1 cellular context compared by ENCODE assay signal in the genomic region with DNA sequence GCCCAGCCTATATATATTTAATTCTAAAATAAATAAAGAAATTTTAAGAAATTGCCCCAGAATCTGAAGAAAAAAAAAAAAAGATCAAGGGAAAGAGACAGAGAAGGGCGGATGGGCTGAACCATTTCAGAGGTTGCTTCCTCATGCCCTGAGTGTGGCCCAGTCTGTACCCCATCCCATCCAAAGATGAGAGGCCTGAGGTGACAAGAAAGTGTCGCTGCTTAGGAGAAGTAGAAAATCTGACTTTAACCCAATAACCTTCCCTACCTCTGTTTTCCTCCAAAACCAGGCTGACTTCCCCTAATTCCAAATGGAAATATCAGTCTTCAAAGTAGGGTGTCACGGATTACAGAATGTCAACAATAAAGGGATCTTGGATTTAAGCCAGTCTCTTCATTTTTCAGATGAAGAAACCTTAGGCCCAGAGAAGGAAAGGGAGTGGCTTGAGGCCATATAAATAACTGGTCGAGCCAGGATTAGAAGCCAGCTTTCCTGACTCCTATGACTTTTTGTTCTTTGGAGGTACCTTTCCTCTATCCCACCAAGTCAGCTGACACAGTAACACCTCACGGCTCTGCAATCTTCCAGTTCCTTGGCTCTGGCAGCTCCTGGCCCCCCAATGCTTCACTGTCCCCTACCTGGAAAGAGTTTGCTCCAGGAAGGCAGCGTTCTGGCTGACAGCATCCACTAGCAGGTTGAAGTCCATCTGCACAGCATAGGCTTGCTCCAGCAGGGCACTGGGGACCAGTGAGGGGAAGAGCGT.
TF ChIP-seq lines count a peak whose summit lies in the region.

No MANE protein-coding gene starts in this region.

TF ChIP-seq in HepG2, 621 proteins besides CTCF, POLR2A, EP300 and RAD21:
- no peak for TF ChIP-seq ZNF367 (CRISPR knock-in tag; IDR thresholded peaks at IDR 0.05; ENCODE audit: borderline replicate concordance)
- no peak for TF ChIP-seq CEBPZ (IDR thresholded peaks at IDR 0.05; ENCODE audit: low read length)
- no peak for TF ChIP-seq STAT6 (CRISPR knock-in tag; IDR thresholded peaks at IDR 0.05; ENCODE audit: borderline replicate concordance)
- TF ChIP-seq MATR3 (CRISPR knock-in tag; IDR thresholded peaks at IDR 0.05) = no peak
- 0 out of 2 replicates have a peak, but pooled peaks have one; percentile 15 for TF ChIP-seq ZNF512B (CRISPR knock-in tag; IDR thresholded peaks at IDR 0.05; ENCODE audit: borderline replicate concordance)
- TF ChIP-seq, protein P1, sequence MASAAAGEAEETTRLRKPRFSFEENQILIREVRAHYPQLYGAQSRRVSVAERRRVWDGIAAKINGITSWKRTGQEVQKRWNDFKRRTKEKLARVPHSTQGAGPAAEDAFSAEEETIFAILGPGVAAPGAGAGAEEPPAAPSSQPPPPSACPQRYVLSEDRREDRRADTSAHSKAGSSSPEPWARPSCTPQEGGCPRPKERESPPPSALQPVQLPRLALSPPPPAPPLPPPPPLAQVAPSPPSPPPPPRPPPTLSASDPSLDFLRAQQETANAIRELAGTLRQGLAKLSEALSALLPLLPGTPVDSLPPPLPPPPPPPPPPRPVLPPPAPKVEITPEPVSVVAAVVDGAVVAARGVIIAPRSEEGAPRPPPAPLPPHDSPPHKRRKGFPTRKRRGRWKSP (CRISPR knock-in tag; IDR thresholded peaks at IDR 0.05) = no peak
